Comparison of ENCODE assay signal across 8 cellular contexts in the genomic region with DNA sequence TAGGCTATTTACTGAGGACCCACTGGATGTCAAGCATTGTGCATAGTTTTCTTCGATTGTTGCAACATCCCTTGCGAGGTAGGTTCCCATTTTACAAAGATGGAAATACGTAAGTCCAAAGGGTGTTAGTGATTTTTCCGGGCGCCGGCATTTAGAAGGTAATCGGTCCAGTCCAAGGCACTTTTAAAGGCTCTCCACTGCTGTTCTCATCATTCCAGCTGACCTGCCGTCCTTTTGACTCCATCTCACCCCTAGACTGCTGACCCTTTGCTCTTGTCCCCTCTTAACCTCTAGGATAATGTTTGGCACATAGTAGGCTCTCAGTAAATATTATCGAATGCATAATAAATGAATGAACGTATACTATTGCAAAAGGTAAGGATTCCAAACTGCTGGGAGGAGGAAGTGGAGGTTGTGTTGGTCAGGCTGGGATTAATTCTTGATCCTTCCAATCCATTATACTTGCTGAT. TPM values are rescaled to one million over a fixed set of nuclear protein-coding genes. Genes with fewer than 3 reads are reported as not detected.
DNase-seq lines count a peak whose midpoint lies in the region; ATAC-seq and TF ChIP-seq lines count a peak whose summit lies in the region.

No MANE protein-coding gene starts in this region.

- H4K20me1 ChIP-seq in neural progenitor cell (ENCODE audit: low read depth), result peaks cover 7% of the 10 kb centered on the region

- TF ChIP-seq CTCF in neural progenitor cell (IDR thresholded peaks at IDR 0.05), result no peak

- H3K27me3 ChIP-seq in CD4-positive, CD25-positive, alpha-beta regulatory T cell (ENCODE audit: control insufficient read depth, insufficient read depth, low read length), result no peaks in the 10 kb centered on the region
- H3K27me3 ChIP-seq in MG63, result no peaks in the 10 kb centered on the region
- H3K27me3 ChIP-seq in neural progenitor cell, result peaks cover 11% of the 10 kb centered on the region

- peak overlapping the region; percentile 91 for H3K4me3 ChIP-seq in CD4-positive, CD25-positive, alpha-beta regulatory T cell (ENCODE audit: low read depth, low read length)
- peak overlapping the region; percentile 93 for H3K4me3 ChIP-seq in MG63
- peak overlapping the region; percentile 91 for H3K4me3 ChIP-seq in neural progenitor cell

- H3K27ac Mint-ChIP-seq in CD4-positive, CD25-positive, alpha-beta regulatory T cell, result peak overlapping the region; percentile 94 to 100 (median 94)
- H3K27ac Mint-ChIP-seq in neural progenitor cell, result no peak overlapping the region

- H3K79me2 ChIP-seq in neural progenitor cell (ENCODE audit: low read depth), result no peaks in the 10 kb centered on the region

- H3K4me1 ChIP-seq in CD4-positive, CD25-positive, alpha-beta regulatory T cell (ENCODE audit: control insufficient read depth, insufficient read depth, low read length, poor library complexity, severe bottlenecking), result peaks cover 47% of the 10 kb centered on the region
- no peaks in the 10 kb centered on the region for H3K4me1 ChIP-seq in neural progenitor cell

- H2AFZ ChIP-seq in neural progenitor cell (replicated peaks), result peak overlapping the region; percentile 84

- peak overlapping the region; percentile 98 for H3K4me2 ChIP-seq in neural progenitor cell

- no peak for ATAC-seq in CD4-positive, CD25-positive, alpha-beta regulatory T cell (ENCODE audit: low read depth in 2 of 2)
- ATAC-seq in GM21360 (IDR thresholded peaks at IDR 0.05; ENCODE audit: unreplicated experiment) (no peak), HG03280 (IDR thresholded peaks at IDR 0.05; ENCODE audit: unreplicated experiment) (no peak)

- H3K27ac ChIP-seq in CD4-positive, CD25-positive, alpha-beta regulatory T cell (ENCODE audit: insufficient read depth, low read length, poor library complexity, severe bottlenecking), result peak overlapping the region; percentile 96
- H3K27ac ChIP-seq in neural progenitor cell, result no peak overlapping the region

- no peaks in the 10 kb centered on the region for H3K9me3 ChIP-seq in CD4-positive, CD25-positive, alpha-beta regulatory T cell (ENCODE audit: control insufficient read depth in 2 of 2, low read length in 2 of 2)
- H3K9me3 ChIP-seq in MG63 (no peaks in the 10 kb centered on the region), neural progenitor cell (ENCODE audit: low read depth) (no peaks in the 10 kb centered on the region)

- peaks cover 18% of the 10 kb centered on the region for H3K36me3 ChIP-seq in CD4-positive, CD25-positive, alpha-beta regulatory T cell (ENCODE audit: control insufficient read depth, insufficient read depth, low read length)
- H3K36me3 ChIP-seq in MG63, result peaks cover 31% of the 10 kb centered on the region
- no peaks in the 10 kb centered on the region for H3K36me3 ChIP-seq in neural progenitor cell

- H3K27me3 Mint-ChIP-seq in CD4-positive, CD25-positive, alpha-beta regulatory T cell, result no peaks in the 10 kb centered on the region
- H3K27me3 Mint-ChIP-seq in neural progenitor cell (ENCODE audit: insufficient read depth, low read depth), result peaks cover 2% of the 10 kb centered on the region

- no peak overlapping the region for H3K9ac ChIP-seq in neural progenitor cell

- H3K4me1 Mint-ChIP-seq in CD4-positive, CD25-positive, alpha-beta regulatory T cell, result peaks cover 13 to 65% (median 36%) of the 10 kb centered on the region in 4 donors
- peaks cover 17% of the 10 kb centered on the region for H3K4me1 Mint-ChIP-seq in neural progenitor cell

- peaks cover 6% of the 10 kb centered on the region for H3F3A ChIP-seq in neural progenitor cell (ENCODE audit: low read depth)

- DNase-seq in CD4-positive, CD25-positive, alpha-beta regulatory T cell, result no peak
- DNase-seq in MG63, result no peak
- peak; percentile 27 for DNase-seq in dermis blood vessel endothelial cell
- DNase-seq in neural progenitor cell (ENCODE audit: low spot score), result no peak
- DNase-seq in NCI-H2107 (lab: John Stamatoyannopoulos, UW), result no peak
- no peak for DNase-seq in ureter (ENCODE audit: low spot score)

- no peaks in the 10 kb centered on the region for H3K9me3 Mint-ChIP-seq in CD4-positive, CD25-positive, alpha-beta regulatory T cell
- H3K9me3 Mint-ChIP-seq in neural progenitor cell, result no peaks in the 10 kb centered on the region

- H3K4me3 Mint-ChIP-seq in CD4-positive, CD25-positive, alpha-beta regulatory T cell, result peak overlapping the region; percentile 90 to 95 (median 91)
- H3K4me3 Mint-ChIP-seq in neural progenitor cell, result peak overlapping the region; percentile 85

- H3K36me3 Mint-ChIP-seq in CD4-positive, CD25-positive, alpha-beta regulatory T cell, result peaks cover 26% of the 10 kb centered on the region
- H3K36me3 Mint-ChIP-seq in neural progenitor cell, result peaks cover 7% of the 10 kb centered on the region

RNA-seq across cellular contexts. Expression of a gene that starts 0.5 kb away (rescaled TPM):
- 3.3 TPM for total RNA-seq in CD4-positive, CD25-positive, alpha-beta regulatory T cell
- polyA plus RNA-seq in CD4-positive, CD25-positive, alpha-beta regulatory T cell, result 1 to 10 TPM in 2 of 4 donors, under 1 TPM in 2; 0.84 to 1.6 (median 1.1) TPM
- total RNA-seq in MG63 (2014; rRNA removed; shearing (Covaris generic); ENCODE audit: low replicate concordance), result 0.86 and 6.4 TPM in 2 replicates
- 11.7 and 13.6 TPM in 2 replicates for total RNA-seq in dermis blood vessel endothelial cell
- total RNA-seq in neural progenitor cell (ENCODE audit: low replicate concordance), result 0.67 and 3.5 TPM in 2 replicates
- total RNA-seq in ureter, result 16.9 TPM

RNA-seq across cellular contexts. Expression of a gene that starts 0.8 kb away (rescaled TPM):
- 148 TPM for total RNA-seq in CD4-positive, CD25-positive, alpha-beta regulatory T cell
- 100 to 1,000 TPM; 185 to 263 (median 222) TPM for polyA plus RNA-seq in CD4-positive, CD25-positive, alpha-beta regulatory T cell
- 48.7 and 158 TPM in 2 replicates for total RNA-seq in MG63 (2014; rRNA removed; shearing (Covaris generic); ENCODE audit: low replicate concordance)
- total RNA-seq in dermis blood vessel endothelial cell (22.5 and 26.2 TPM in 2 replicates), neural progenitor cell (ENCODE audit: low replicate concordance) (5.2 and 7.7 TPM in 2 replicates), ureter (104 TPM)

RNA-seq across cellular contexts. Expression of a gene that starts 14.8 kb away (rescaled TPM):
- total RNA-seq in CD4-positive, CD25-positive, alpha-beta regulatory T cell, result 0.25 TPM
- polyA plus RNA-seq in CD4-positive, CD25-positive, alpha-beta regulatory T cell, result under 1 TPM in 3 of 4 donors, not detected in 1; 0.13 to 0.64 (median 0.18) TPM
- total RNA-seq in MG63 (2014; rRNA removed; shearing (Covaris generic); ENCODE audit: low replicate concordance), result 0.07 TPM in 1 of 2 replicates, not detected in the other
- total RNA-seq in dermis blood vessel endothelial cell, result 0.09 and 0.17 TPM in 2 replicates
- 0.19 TPM in 1 of 2 replicates, not detected in the other for total RNA-seq in neural progenitor cell (ENCODE audit: low replicate concordance)
- total RNA-seq in ureter, result 0.36 TPM

RNA-seq across cellular contexts. Expression of a gene that starts 30.9 kb away (rescaled TPM):
- total RNA-seq in CD4-positive, CD25-positive, alpha-beta regulatory T cell, result 46.6 TPM
- 10 to 100 TPM; 39.0 to 54.1 (median 47.2) TPM for polyA plus RNA-seq in CD4-positive, CD25-positive, alpha-beta regulatory T cell
- 83.1 and 134 TPM in 2 replicates for total RNA-seq in MG63 (2014; rRNA removed; shearing (Covaris generic); ENCODE audit: low replicate concordance)
- 68.1 and 92.9 TPM in 2 replicates for total RNA-seq in dermis blood vessel endothelial cell
- total RNA-seq in neural progenitor cell (ENCODE audit: low replicate concordance), result 47.8 and 66.8 TPM in 2 replicates
- total RNA-seq in ureter, result 98.5 TPM

RNA-seq across cellular contexts. Expression of a gene that starts 33.4 kb away (rescaled TPM):
- 20.2 TPM for total RNA-seq in CD4-positive, CD25-positive, alpha-beta regulatory T cell
- 1 to 10 TPM; 5.1 to 7.3 (median 6.8) TPM for polyA plus RNA-seq in CD4-positive, CD25-positive, alpha-beta regulatory T cell
- total RNA-seq in MG63 (2014; rRNA removed; shearing (Covaris generic); ENCODE audit: low replicate concordance), result 3.7 and 19.0 TPM in 2 replicates
- total RNA-seq in dermis blood vessel endothelial cell, result 6.3 and 9.4 TPM in 2 replicates
- total RNA-seq in neural progenitor cell (ENCODE audit: low replicate concordance), result 7.7 and 18.9 TPM in 2 replicates
- 183 TPM for total RNA-seq in ureter
